In the genomic region with DNA sequence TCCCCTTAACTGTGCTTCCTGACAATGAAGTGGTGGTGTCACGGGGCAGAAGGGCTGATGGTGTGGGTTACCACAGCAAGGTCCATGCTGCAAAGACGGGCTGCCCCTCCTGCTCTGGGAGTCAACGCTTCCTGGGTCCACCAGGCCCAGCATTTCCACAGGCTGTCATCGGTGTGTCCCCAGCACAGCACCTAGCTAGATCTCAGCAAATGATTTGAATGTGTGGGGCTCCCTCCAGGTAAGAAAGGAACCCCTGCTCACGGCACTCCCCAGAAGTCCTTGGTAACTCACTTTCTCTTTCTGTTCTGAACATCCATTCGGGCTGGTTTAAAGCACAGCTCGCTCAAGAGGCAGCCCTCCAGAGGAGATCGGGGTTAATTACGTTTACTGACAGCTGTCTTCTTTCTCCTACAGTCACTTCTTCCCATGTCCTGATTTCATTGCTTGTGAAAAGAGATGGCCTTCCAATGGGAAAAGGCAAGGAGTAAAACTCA, we compare ENCODE assay signal across 8 cellular contexts. TPM values are rescaled to one million over a fixed set of nuclear protein-coding genes. Genes with fewer than 3 reads are reported as not detected.
A peak's percentile ranks its signal among the peaks of the same experiment; 100 is the strongest.
DNase-seq lines count a peak whose midpoint lies in the region; ATAC-seq, FAIRE-seq and TF ChIP-seq lines count a peak whose summit lies in the region.

No MANE protein-coding gene starts in this region.

- H3K4me3 ChIP-seq in fibroblast of pulmonary artery (replicated peaks; ENCODE audit: low read depth, low read length): peak overlapping the region; percentile 34

- peak; percentile 91 for FAIRE-seq in GM18507 (lab: Jason Lieb, UNC)

- DNase-seq in GM18507 (ENCODE audit: extremely low spot score, insufficient read length, low read depth) (peak; percentile 46), NCI-H2227 treated with DMSO at 0.1 percent for 48 hours (lab: John Stamatoyannopoulos, UW) (peak; percentile 31), fibroblast of pulmonary artery (ENCODE audit: low read depth) (peak; percentile 57), retina (peak; percentile 26), OCI-M2 (lab: John Stamatoyannopoulos, UW; ENCODE audit: unreplicated experiment) (no peak), cerebellum (ENCODE audit: low spot score) (no peak)
- peak; percentile 53 for DNase-seq in activated CD8-positive, alpha-beta memory T cell treated with anti-CD3 and anti-CD28 coated beads, Interleukin-2, amount 50 U/mL, for 4 hours

- peak; percentile 85 for ATAC-seq in HG02642 (IDR thresholded peaks at IDR 0.05; ENCODE audit: poor library complexity, unreplicated experiment)

- TF ChIP-seq CTCF in fibroblast of pulmonary artery (IDR thresholded peaks at IDR 0.05; ENCODE audit: low read length, missing control alignments): peak; percentile 14

RNA-seq across cellular contexts. Expression of gene HIVEP3, which starts 27.3 kb away (rescaled TPM):
- total RNA-seq in cerebellum: 18.2 TPM

Comparison
In these comparisons a context has a peak if more than half of its experiments do, and no peak if none do; other contexts are left out.
1. DNase-seq: peak in GM18507 (single experiment), NCI-H2227 treated with DMSO at 0.1 percent for 48 hours (single experiment), activated CD8-positive, alpha-beta memory T cell treated with anti-CD3 and anti-CD28 coated beads, Interleukin-2, amount 50 U/mL, for 4 hours (single experiment), fibroblast of pulmonary artery (single experiment) and retina (single experiment); none in OCI-M2 (single experiment) and cerebellum (single experiment).